ENCODE assay signal across 1 cellular context in genomic region chr17:18245038-18245776, GRCh38.
A peak's percentile ranks its signal among the peaks of the same experiment; 100 is the strongest.
TF ChIP-seq lines count a peak whose summit lies in the region.

No MANE protein-coding gene starts in this region.

TF ChIP-seq in HepG2, 621 proteins besides CTCF, POLR2A, EP300 and RAD21:
- no peak for TF ChIP-seq ZFP62 (CRISPR knock-in tag; IDR thresholded peaks at IDR 0.05)
- peak; percentile 75 for TF ChIP-seq ATF7 (IDR thresholded peaks at IDR 0.05)
- TF ChIP-seq ATF7 (CRISPR knock-in tag; IDR thresholded peaks at IDR 0.05) = no peak
- peak; percentile 58 for TF ChIP-seq RBFOX2 (IDR thresholded peaks at IDR 0.05; ENCODE audit: low read depth, low read length)
TF ChIP-seq in HepG2: peak in this region for 2.
